In genomic region chr6:43074847-43075741, GRCh38 we compare ENCODE assay signal across 1 cellular context.
TF ChIP-seq lines count a peak whose summit lies in the region.

No MANE protein-coding gene starts in this region.

TF ChIP-seq in HEK293, 187 proteins besides CTCF, POLR2A, EP300 and RAD21 (continued from another document):
- TF ChIP-seq, protein P1, sequence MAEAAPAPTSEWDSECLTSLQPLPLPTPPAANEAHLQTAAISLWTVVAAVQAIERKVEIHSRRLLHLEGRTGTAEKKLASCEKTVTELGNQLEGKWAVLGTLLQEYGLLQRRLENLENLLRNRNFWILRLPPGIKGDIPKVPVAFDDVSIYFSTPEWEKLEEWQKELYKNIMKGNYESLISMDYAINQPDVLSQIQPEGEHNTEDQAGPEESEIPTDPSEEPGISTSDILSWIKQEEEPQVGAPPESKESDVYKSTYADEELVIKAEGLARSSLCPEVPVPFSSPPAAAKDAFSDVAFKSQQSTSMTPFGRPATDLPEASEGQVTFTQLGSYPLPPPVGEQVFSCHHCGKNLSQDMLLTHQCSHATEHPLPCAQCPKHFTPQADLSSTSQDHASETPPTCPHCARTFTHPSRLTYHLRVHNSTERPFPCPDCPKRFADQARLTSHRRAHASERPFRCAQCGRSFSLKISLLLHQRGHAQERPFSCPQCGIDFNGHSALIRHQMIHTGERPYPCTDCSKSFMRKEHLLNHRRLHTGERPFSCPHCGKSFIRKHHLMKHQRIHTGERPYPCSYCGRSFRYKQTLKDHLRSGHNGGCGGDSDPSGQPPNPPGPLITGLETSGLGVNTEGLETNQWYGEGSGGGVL (tag by site-specific recombination; IDR thresholded peaks at IDR 0.05) = no peak
- TF ChIP-seq ZNF280D (tag by site-specific recombination; IDR thresholded peaks at IDR 0.05) (no peak), WT1 (tag by site-specific recombination; IDR thresholded peaks at IDR 0.05) (no peak), ZXDB (tag by site-specific recombination; IDR thresholded peaks at IDR 0.05) (no peak), ZSCAN23 (tag by site-specific recombination; IDR thresholded peaks at IDR 0.05) (no peak), ZBTB8A (tag by site-specific recombination; IDR thresholded peaks at IDR 0.05) (no peak), ZFHX2 (tag by site-specific recombination; conservative IDR thresholded peaks at IDR 0.05) (peak; percentile 80), ZNF211 (tag by site-specific recombination; IDR thresholded peaks at IDR 0.05; ENCODE audit: low read depth) (no peak), ZNF510 (tag by site-specific recombination; IDR thresholded peaks at IDR 0.05; ENCODE audit: insufficient replicate concordance) (no peak), ZNF121 (tag by site-specific recombination; IDR thresholded peaks at IDR 0.05) (no peak), ZIC2 (tag by site-specific recombination; IDR thresholded peaks at IDR 0.05) (peak; percentile 60), ZBTB1 (tag by site-specific recombination; IDR thresholded peaks at IDR 0.05) (no peak)
- TF ChIP-seq, protein P2, sequence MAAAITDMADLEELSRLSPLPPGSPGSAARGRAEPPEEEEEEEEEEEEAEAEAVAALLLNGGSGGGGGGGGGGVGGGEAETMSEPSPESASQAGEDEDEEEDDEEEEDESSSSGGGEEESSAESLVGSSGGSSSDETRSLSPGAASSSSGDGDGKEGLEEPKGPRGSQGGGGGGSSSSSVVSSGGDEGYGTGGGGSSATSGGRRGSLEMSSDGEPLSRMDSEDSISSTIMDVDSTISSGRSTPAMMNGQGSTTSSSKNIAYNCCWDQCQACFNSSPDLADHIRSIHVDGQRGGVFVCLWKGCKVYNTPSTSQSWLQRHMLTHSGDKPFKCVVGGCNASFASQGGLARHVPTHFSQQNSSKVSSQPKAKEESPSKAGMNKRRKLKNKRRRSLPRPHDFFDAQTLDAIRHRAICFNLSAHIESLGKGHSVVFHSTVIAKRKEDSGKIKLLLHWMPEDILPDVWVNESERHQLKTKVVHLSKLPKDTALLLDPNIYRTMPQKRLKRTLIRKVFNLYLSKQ (tag by site-specific recombination; IDR thresholded peaks at IDR 0.05; ENCODE audit: borderline replicate concordance) = no peak
